14 cellular contexts compared by ENCODE assay signal in the genomic region with DNA sequence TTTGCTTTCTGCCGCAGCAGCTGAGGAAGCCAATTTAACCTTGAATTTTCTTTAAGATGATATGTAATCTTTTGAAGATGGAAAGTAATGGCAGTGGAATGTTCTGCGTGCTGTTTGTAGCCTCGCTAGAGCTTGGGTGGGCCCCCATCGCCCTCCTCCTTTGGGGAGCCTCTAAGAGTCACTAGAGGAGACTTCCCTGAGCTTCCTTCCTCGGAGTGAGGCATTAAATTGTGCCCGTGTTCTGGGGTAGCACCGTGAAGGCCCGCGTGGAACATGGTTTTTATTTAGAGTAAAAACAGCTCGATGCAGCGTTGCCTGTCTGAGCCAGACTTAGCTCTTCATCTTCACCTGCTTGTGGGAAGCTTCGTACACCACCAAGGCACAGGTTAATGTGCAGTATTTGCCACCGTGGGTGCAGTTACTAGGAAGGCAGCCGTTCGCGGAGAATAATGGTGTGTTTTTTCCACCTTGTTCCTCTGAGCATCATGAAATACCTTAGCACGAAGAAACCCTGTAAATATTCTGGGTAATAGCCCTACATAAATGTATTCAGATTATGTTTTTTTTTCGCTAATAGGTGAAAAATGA. TPM values are rescaled to one million over a fixed set of nuclear protein-coding genes. Genes with fewer than 3 reads are reported as not detected.
DNase-seq lines count a peak whose midpoint lies in the region; ATAC-seq lines count a peak whose summit lies in the region.
"Had no signal": no experiment of that assay in that cellular context is flagged by ENCODE, and none has a peak within 500 bp of the region (broad histone marks: within the 10 kb centered on the region; RNA-seq: fewer than 3 reads in every experiment).

No MANE protein-coding gene starts in this region.

- H3K36me3 Mint-ChIP-seq in T-cell: peaks cover 17% of the 10 kb centered on the region
- peaks cover 33 to 51% of the 10 kb centered on the region in 2 donors for H3K36me3 Mint-ChIP-seq in stimulated activated naive B cell treated with anti-CD40 and anti-IgM and Interleukin-4, amounts not matched to agents 10 μg/mL and 1 μg/mL and 100 μg/mL, for 72 hours

- H3K4me1 Mint-ChIP-seq in T-cell: peaks cover 95 to 98% (median 97%) of the 10 kb centered on the region in 3 donors
- H3K4me1 Mint-ChIP-seq in stimulated activated naive B cell treated with anti-CD40 and anti-IgM and Interleukin-4, amounts not matched to agents 10 μg/mL and 1 μg/mL and 100 μg/mL, for 72 hours: peaks cover 53 to 96% of the 10 kb centered on the region in 2 donors

- peak; percentile 23 to 39 (median 30) for ATAC-seq in T-cell (replicated peaks in 1 of 4)
- ATAC-seq in stimulated activated naive B cell treated with anti-CD40 and anti-IgM and Interleukin-4, amounts not matched to agents 10 μg/mL and 1 μg/mL and 100 μg/mL, for 72 hours (replicated peaks): no peak
- no peak for ATAC-seq in GM21529 (IDR thresholded peaks at IDR 0.05; ENCODE audit: unreplicated experiment)
- ATAC-seq: heart right ventricle, sciatic nerve had no signal

- POLR2A ChIA-PET in T-cell (lab: Charles Lee): interaction anchor here (0.6 to 0.9 kb wide), 3 partner anchors 12 to 306 kb away, joined by 3 read pairs; no protein-coding TSS in a partner anchor

- CTCF ChIA-PET in T-cell (lab: Charles Lee): interaction anchor here (0.6 to 1.3 kb wide), 5 partner anchors 9 to 311 kb away, joined by 3 to 4 read pairs (median 3); no protein-coding TSS in a partner anchor

- no peaks in the 10 kb centered on the region for H3K9me3 Mint-ChIP-seq in T-cell
- no peaks in the 10 kb centered on the region for H3K9me3 Mint-ChIP-seq in stimulated activated naive B cell treated with anti-CD40 and anti-IgM and Interleukin-4, amounts not matched to agents 10 μg/mL and 1 μg/mL and 100 μg/mL, for 72 hours

- DNase-seq in activated effector memory CD4-positive, alpha-beta T cell treated with anti-CD3 and anti-CD28 coated beads, Interleukin-2, amount 50 U/mL, for 16 hours: peak; percentile 62
- DNase-seq in activated effector memory CD4-positive, alpha-beta T cell treated with Interleukin-2 at 50 U/mL for 16 hours: no peak
- DNase-seq in T-cell: no peak
- DNase-seq in amniotic epithelial cell (ENCODE audit: low read depth): peak; percentile 65
- DNase-seq in stimulated activated naive B cell treated with anti-CD40 and anti-IgM and Interleukin-4, amounts not matched to agents 10 μg/mL and 1 μg/mL and 100 μg/mL, for 72 hours: no peak
- no peak for DNase-seq in GOT3 (lab: John Stamatoyannopoulos, UW)
- DNase-seq in iPS-NIHi11 (ENCODE audit: low spot score): no peak
- DNase-seq: cerebellar nuclear complex, DND-41, heart right ventricle, MV-4-11, NCI-H2081 treated with DMSO at 0.1 percent for 48 hours had no signal

- H3K27me3 Mint-ChIP-seq in T-cell: no peaks in the 10 kb centered on the region
- no peaks in the 10 kb centered on the region for H3K27me3 Mint-ChIP-seq in stimulated activated naive B cell treated with anti-CD40 and anti-IgM and Interleukin-4, amounts not matched to agents 10 μg/mL and 1 μg/mL and 100 μg/mL, for 72 hours

- H3K4me3 Mint-ChIP-seq in T-cell: peak overlapping the region; percentile 65 to 70 (median 66)
- no peak overlapping the region for H3K4me3 Mint-ChIP-seq in stimulated activated naive B cell treated with anti-CD40 and anti-IgM and Interleukin-4, amounts not matched to agents 10 μg/mL and 1 μg/mL and 100 μg/mL, for 72 hours

- H3K27ac Mint-ChIP-seq in T-cell: peak overlapping the region; percentile 88 to 92
- H3K27ac Mint-ChIP-seq in stimulated activated naive B cell treated with anti-CD40 and anti-IgM and Interleukin-4, amounts not matched to agents 10 μg/mL and 1 μg/mL and 100 μg/mL, for 72 hours: peak overlapping the region; percentile 89

RNA-seq across cellular contexts. Expression of gene NCK2, which starts 38.5 kb away (rescaled TPM):
- 100 to 1,000 TPM in 4 of 5 donors, 10 to 100 TPM in 1; 97.7 to 154 (median 120) TPM for total RNA-seq in T-cell

Comparison
In these comparisons a context has a peak if more than half of its experiments do, and no peak if none do; other contexts are left out.
1. DNase-seq: peak in activated effector memory CD4-positive, alpha-beta T cell treated with anti-CD3 and anti-CD28 coated beads, Interleukin-2, amount 50 U/mL, for 16 hours (single experiment) and amniotic epithelial cell (single experiment); none in activated effector memory CD4-positive, alpha-beta T cell treated with Interleukin-2 at 50 U/mL for 16 hours (single experiment), T-cell (0 of 34), stimulated activated naive B cell treated with anti-CD40 and anti-IgM and Interleukin-4, amounts not matched to agents 10 μg/mL and 1 μg/mL and 100 μg/mL, for 72 hours (single experiment), GOT3 (single experiment) and iPS-NIHi11 (single experiment).
2. ATAC-seq: peak in T-cell (4 of 4); none in stimulated activated naive B cell treated with anti-CD40 and anti-IgM and Interleukin-4, amounts not matched to agents 10 μg/mL and 1 μg/mL and 100 μg/mL, for 72 hours (0 of 2) and GM21529 (single experiment).
3. H3K4me3 Mint-ChIP-seq: peak in T-cell (3 of 3); none in stimulated activated naive B cell treated with anti-CD40 and anti-IgM and Interleukin-4, amounts not matched to agents 10 μg/mL and 1 μg/mL and 100 μg/mL, for 72 hours (0 of 2).